In genomic region chr15:91022832-91023129, GRCh38 we compare ENCODE assay signal across 7 cellular contexts. TPM values are rescaled to one million over a fixed set of nuclear protein-coding genes. Genes with fewer than 3 reads are reported as not detected.
DNase-seq lines count a peak whose midpoint lies in the region; ATAC-seq and TF ChIP-seq lines count a peak whose summit lies in the region.

No MANE protein-coding gene starts in this region.

- H3K4me3 Mint-ChIP-seq in H9 (peak overlapping the region; percentile 93 to 96), T-helper 17 cell (peak overlapping the region; percentile 96)
- H3K4me3 Mint-ChIP-seq in stimulated activated naive CD8-positive, alpha-beta T cell treated with anti-CD3 and anti-CD28 coated beads, Interleukin-15, amount 100 ng/mL, for 72 hours, result peak overlapping the region; percentile 93 to 96

- H3K27me3 Mint-ChIP-seq in H9 (ENCODE audit: low read depth) (no peaks in the 10 kb centered on the region), T-helper 17 cell (no peaks in the 10 kb centered on the region)
- no peaks in the 10 kb centered on the region for H3K27me3 Mint-ChIP-seq in stimulated activated naive CD8-positive, alpha-beta T cell treated with anti-CD3 and anti-CD28 coated beads, Interleukin-15, amount 100 ng/mL, for 72 hours

- H3K18ac ChIP-seq in H9 (ENCODE audit: insufficient read length, low read depth, low read length), result no peak overlapping the region

- no peak overlapping the region for H3K4ac ChIP-seq in H9 (ENCODE audit: low read depth, low read length)

- peak overlapping the region; percentile 89; the same call in 1 of the 2 replicates for H3K4me3 ChIP-seq in iPS DF 6.9 (ENCODE audit: low read length)

- TF ChIP-seq CTCF in H9 (conservative IDR thresholded peaks at IDR 0.05), result no peak

- H4K8ac ChIP-seq in H9 (replicated peaks; ENCODE audit: insufficient read length, low read depth, low read length), result no peak overlapping the region

- H2BK5ac ChIP-seq in H9 (ENCODE audit: insufficient read length, low read length), result no peak overlapping the region

- H3K79me1 ChIP-seq in H9 (ENCODE audit: insufficient read depth, low read depth, low read length, poor library complexity, severe bottlenecking), result no peaks in the 10 kb centered on the region

- peaks cover 0 to 3% (median 0%) of the 10 kb centered on the region in 3 experiments; a peak in 1 of 7 replicates for H3K36me3 Mint-ChIP-seq in H9 (ENCODE audit: insufficient read depth in 1 of 3, low read depth in 3 of 3)
- H3K36me3 Mint-ChIP-seq in T-helper 17 cell (ENCODE audit: low read depth), result no peaks in the 10 kb centered on the region

- H3K4me1 ChIP-seq in H9 (ENCODE audit: insufficient read depth, low read length), result peaks cover 6% of the 10 kb centered on the region; the same call in 1 of the 2 replicates
- no peaks in the 10 kb centered on the region for H3K4me1 ChIP-seq in iPS DF 6.9 (ENCODE audit: control insufficient read depth, insufficient read depth, low read length)

- H2BK20ac ChIP-seq in H9 (ENCODE audit: low read depth, low read length, poor library complexity, severe bottlenecking), result no peak overlapping the region

- H2AK5ac ChIP-seq in H9 (ENCODE audit: insufficient read length, low read length), result no peak overlapping the region

- H3K79me2 ChIP-seq in H9 (ENCODE audit: insufficient read depth, low read length), result no peaks in the 10 kb centered on the region; the same call in 1 of the 2 replicates

- WGBS in H9 (ENCODE audit: extremely low coverage, insufficient read length, low lambda C conversion rate), result no CpG with 5 or more reads among the region's 1 CpG
- no CpG with 5 or more reads among the region's 1 CpG for WGBS in iPS DF 6.9 (ENCODE audit: insufficient coverage, insufficient read length)

- no peak overlapping the region for H3T11ph ChIP-seq in H9 (ENCODE audit: low read length)

- H3K9me3 ChIP-seq in H9 (ENCODE audit: control insufficient read depth, low read depth, low read length) (no peaks in the 10 kb centered on the region), T-helper 17 cell (ENCODE audit: control insufficient read depth, low read length, poor library complexity, severe bottlenecking) (no peaks in the 10 kb centered on the region), iPS DF 6.9 (ENCODE audit: control insufficient read depth, insufficient read depth, low read length) (no peaks in the 10 kb centered on the region)

- no peak overlapping the region for H4K91ac ChIP-seq in H9 (ENCODE audit: insufficient read length, low read depth, low read length)

- no peak overlapping the region for H2BK120ac ChIP-seq in H9 (ENCODE audit: low read depth, low read length, poor library complexity, severe bottlenecking)

- H3K9ac ChIP-seq in H9 (ENCODE audit: extremely low read depth, insufficient read length, low read length), result peak overlapping the region; percentile 25

- H4K5ac ChIP-seq in H9 (ENCODE audit: insufficient read length, low read depth, low read length), result no peak overlapping the region

- H3K27ac ChIP-seq in H9 (ENCODE audit: insufficient read length, low read depth, low read length) (no peak overlapping the region), iPS DF 6.9 (ENCODE audit: low read length) (no peak overlapping the region)

- H3K14ac ChIP-seq in H9 (ENCODE audit: insufficient read depth, low read length), result no peak overlapping the region

- no peak for DNase-seq in H9
- no peak for DNase-seq in T-helper 17 cell
- no peak for DNase-seq in iPS DF 6.9 (ENCODE audit: low read depth, low spot score)
- no peak for DNase-seq in stimulated activated naive CD8-positive, alpha-beta T cell treated with anti-CD3 and anti-CD28 coated beads, Interleukin-15, amount 100 ng/mL, for 72 hours
- no peak for DNase-seq in NCI-H1436 treated with DMSO at 0.1 percent for 48 hours (lab: John Stamatoyannopoulos, UW)

- H3K27me3 ChIP-seq in H9 (ENCODE audit: insufficient read depth, low read length), result no peaks in the 10 kb centered on the region
- H3K27me3 ChIP-seq in iPS DF 6.9 (ENCODE audit: control insufficient read depth, insufficient read depth, low read length), result no peaks in the 10 kb centered on the region

- no peak overlapping the region for H3K56ac ChIP-seq in H9 (ENCODE audit: insufficient read length, low read depth, low read length)

- H3K23me2 ChIP-seq in H9 (ENCODE audit: insufficient read length, low read depth, low read length, poor library complexity, severe bottlenecking), result peaks cover 11% of the 10 kb centered on the region

- no peak overlapping the region for H2BK15ac ChIP-seq in H9 (ENCODE audit: low read depth, low read length)

- no peaks in the 10 kb centered on the region for H4K20me1 ChIP-seq in H9 (ENCODE audit: control insufficient read depth, insufficient read depth, insufficient read length)

- ATAC-seq in T-helper 17 cell, result peak; percentile 66
- ATAC-seq in stimulated activated naive CD8-positive, alpha-beta T cell treated with anti-CD3 and anti-CD28 coated beads, Interleukin-15, amount 100 ng/mL, for 72 hours, result no peak
- ATAC-seq in GM18517 (IDR thresholded peaks at IDR 0.05; ENCODE audit: unreplicated experiment), result no peak
- ATAC-seq in esophagus mucosa, result no peak

- peaks cover 16% of the 10 kb centered on the region in 2 experiments for H3K4me1 Mint-ChIP-seq in H9
- H3K4me1 Mint-ChIP-seq in T-helper 17 cell, result peaks cover 33% of the 10 kb centered on the region
- H3K4me1 Mint-ChIP-seq in stimulated activated naive CD8-positive, alpha-beta T cell treated with anti-CD3 and anti-CD28 coated beads, Interleukin-15, amount 100 ng/mL, for 72 hours, result peaks cover 46% of the 10 kb centered on the region

- H3K27ac Mint-ChIP-seq in H9, result no peak overlapping the region
- peak overlapping the region; percentile 94 for H3K27ac Mint-ChIP-seq in T-helper 17 cell
- H3K27ac Mint-ChIP-seq in stimulated activated naive CD8-positive, alpha-beta T cell treated with anti-CD3 and anti-CD28 coated beads, Interleukin-15, amount 100 ng/mL, for 72 hours, result peak overlapping the region; percentile 93 to 97

- H3K9me3 Mint-ChIP-seq in H9, result no peaks in the 10 kb centered on the region
- H3K9me3 Mint-ChIP-seq in stimulated activated naive CD8-positive, alpha-beta T cell treated with anti-CD3 and anti-CD28 coated beads, Interleukin-15, amount 100 ng/mL, for 72 hours, result no peaks in the 10 kb centered on the region

- no peak overlapping the region for H3K23ac ChIP-seq in H9 (ENCODE audit: insufficient read length, low read depth, low read length)

- H3K4me2 ChIP-seq in H9 (ENCODE audit: insufficient read depth, insufficient read length, low read length), result peak overlapping the region; percentile 96

- no peaks in the 10 kb centered on the region for H3K36me3 ChIP-seq in iPS DF 6.9 (ENCODE audit: control insufficient read depth, insufficient read depth, low read length)

- H2AFZ ChIP-seq in H9 (ENCODE audit: low read length), result no peak overlapping the region

- no peak overlapping the region for H2BK12ac ChIP-seq in H9 (ENCODE audit: insufficient read length, low read depth, low read length)

RNA-seq across cellular contexts. Expression of gene VPS33B, which starts 0.4 kb away (rescaled TPM):
- 16.3 and 21.1 TPM in 2 replicates for total RNA-seq in H9 (2021)
- total RNA-seq in T-helper 17 cell, result 10 to 100 TPM; 19.2 to 23.6 TPM
- 13.4 TPM for total RNA-seq in esophagus mucosa

RNA-seq across cellular contexts. Expression of gene PRC1, which starts 28.4 kb away (rescaled TPM):
- 70.5 and 75.7 TPM in 2 replicates for total RNA-seq in H9 (2021)
- 10 to 100 TPM; 19.9 to 40.6 TPM for total RNA-seq in T-helper 17 cell
- total RNA-seq in esophagus mucosa, result 49.4 TPM

Comparison
In these comparisons a context has a peak if more than half of its experiments do, and no peak if none do; other contexts are left out.
1. H3K27ac Mint-ChIP-seq: peak in T-helper 17 cell (single experiment) and stimulated activated naive CD8-positive, alpha-beta T cell treated with anti-CD3 and anti-CD28 coated beads, Interleukin-15, amount 100 ng/mL, for 72 hours (2 of 2); none in H9 (0 of 3).
2. Peak in every context shown above with its lines, with median percentiles within 50 percentile points of each other: H3K4me3 Mint-ChIP-seq.